Comparison of ENCODE assay signal across 17 cellular contexts in the genomic region with DNA sequence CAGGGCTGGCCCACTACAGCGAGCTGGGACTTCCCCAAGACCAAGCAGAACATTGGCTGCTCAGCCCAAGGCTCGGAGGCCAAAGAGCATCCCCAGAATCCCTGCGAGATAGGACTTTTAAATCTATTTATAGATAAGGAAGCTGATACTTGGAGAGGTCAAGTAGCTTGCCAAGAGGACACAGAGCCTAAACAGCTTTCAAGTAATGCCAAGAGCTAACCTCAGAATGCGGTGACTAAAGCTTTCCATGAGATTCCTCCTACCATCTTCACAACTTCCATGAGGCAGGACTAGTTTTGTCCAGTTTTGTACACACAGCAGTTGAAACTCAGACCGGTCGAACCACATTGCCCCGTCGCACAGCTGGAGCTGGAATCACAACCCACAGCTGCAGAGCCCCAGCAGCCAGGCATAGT.
DNase-seq lines count a peak whose midpoint lies in the region; ATAC-seq and TF ChIP-seq lines count a peak whose summit lies in the region.
"Had no signal": no experiment of that assay in that cellular context is flagged by ENCODE, and none has a peak within 500 bp of the region (broad histone marks: within the 10 kb centered on the region; RNA-seq: fewer than 3 reads in every experiment).

No MANE protein-coding gene starts in this region.

- no peak overlapping the region for H2AFZ ChIP-seq in fibroblast of lung (ENCODE audit: low read length)

- intact Hi-C loops in psoas muscle (cut with DNase I), result no loop called here

- no peak for TF ChIP-seq CTCF in fibroblast of lung (conservative IDR thresholded peaks at IDR 0.05 in 1 of 2, IDR thresholded peaks at IDR 0.05 in 1 of 2; ENCODE audit: low read depth in 1 of 2, low read length in 2 of 2)
- TF ChIP-seq CTCF in psoas muscle (IDR thresholded peaks at IDR 0.05), result no peak

- no peaks in the 10 kb centered on the region for H3K79me2 ChIP-seq in fibroblast of lung (ENCODE audit: control insufficient read depth, insufficient read depth, low read length)

- H3K36me3 ChIP-seq in fibroblast of lung (ENCODE audit: control insufficient read depth, insufficient read depth, low read length) (no peaks in the 10 kb centered on the region), psoas muscle (ENCODE audit: insufficient read depth in 1 of 2, low read depth in 1 of 2) (no peaks in the 10 kb centered on the region)

- H4K20me1 ChIP-seq in fibroblast of lung (ENCODE audit: control insufficient read depth, extremely low read depth, insufficient read depth, low read length), result no peaks in the 10 kb centered on the region

- H3K9me3 ChIP-seq in fibroblast of lung (ENCODE audit: control insufficient read depth, insufficient read depth, low read depth, low read length) (no peaks in the 10 kb centered on the region), psoas muscle (no peaks in the 10 kb centered on the region)
- H3K9me3 ChIP-seq: body of pancreas had no signal

- DNase-seq in ELR (ENCODE audit: low read depth) (peak; percentile 40), RPMI7951 (ENCODE audit: low read depth) (peak; percentile 100), fibroblast of lung (ENCODE audit: low read depth in 2 of 2) (peak; percentile 72 to 86), psoas muscle (no peak), HuH-7 (ENCODE audit: low spot score) (no peak), D341Med (ENCODE audit: low spot score) (no peak)
- DNase-seq: activated CD4-positive, CD25-positive, alpha-beta regulatory T cell treated with anti-CD3 and anti-CD28 coated beads, Interleukin-2, amount 50 U/mL, for 72 hours; activated T-cell treated with anti-CD3 and anti-CD28 coated beads, Interleukin-2, amount 50 U/mL, for 1 hour; CD4-positive, alpha-beta memory T cell; endodermal cell; NCI-H1092; NCI-H345; small intestine; T-cell had no signal

- no peak overlapping the region for H3K9ac ChIP-seq in fibroblast of lung (ENCODE audit: insufficient read depth, low read length)

- 27 to 43% (median 35%) methylated on average over 8 of the region's 8 CpGs for WGBS in psoas muscle, 3 donors

- ATAC-seq in psoas muscle (peak; percentile 35 to 81 (median 57)), GM21526 (IDR thresholded peaks at IDR 0.05; ENCODE audit: low FRiP score, unreplicated experiment) (no peak), GM18517 (IDR thresholded peaks at IDR 0.05; ENCODE audit: unreplicated experiment) (no peak)
- ATAC-seq: body of pancreas, T-cell had no signal

- H3K27ac ChIP-seq in fibroblast of lung (ENCODE audit: insufficient read depth, low read length) (no peak overlapping the region), psoas muscle (no peak overlapping the region)
- H3K27ac ChIP-seq: body of pancreas had no signal

- peak overlapping the region; percentile 25 for H3K4me2 ChIP-seq in fibroblast of lung (ENCODE audit: extremely low read depth, insufficient read depth, low read length)

- H3K4me1 ChIP-seq in fibroblast of lung (ENCODE audit: control insufficient read depth, extremely low read depth, insufficient read depth, low read length) (peaks cover 4% of the 10 kb centered on the region), psoas muscle (peaks cover 13% of the 10 kb centered on the region)
- H3K4me1 ChIP-seq: body of pancreas had no signal

- H3K4me3 ChIP-seq in fibroblast of lung (replicated peaks in 1 of 4; ENCODE audit: control extremely low read depth in 1 of 4, insufficient read depth in 1 of 4, low read depth in 3 of 4, low read length in 4 of 4), result no peak overlapping the region
- no peak overlapping the region for H3K4me3 ChIP-seq in psoas muscle
- H3K4me3 ChIP-seq: body of pancreas had no signal

- no peaks in the 10 kb centered on the region for H3K27me3 ChIP-seq in fibroblast of lung (ENCODE audit: control insufficient read depth, insufficient read depth, low read length)
- no peaks in the 10 kb centered on the region for H3K27me3 ChIP-seq in psoas muscle (ENCODE audit: insufficient read depth in 3 of 3, low read length in 2 of 3)
- H3K27me3 ChIP-seq: body of pancreas had no signal

Comparison
In these comparisons a context has a peak if more than half of its experiments do, and no peak if none do; other contexts are left out.
1. DNase-seq: peak in ELR (single experiment), RPMI7951 (single experiment) and fibroblast of lung (2 of 2); none in psoas muscle (0 of 2), HuH-7 (single experiment) and D341Med (single experiment).
2. ATAC-seq: peak in psoas muscle (4 of 4); none in GM21526 (single experiment) and GM18517 (single experiment).